Comparison of ENCODE assay signal across 8 cellular contexts in genomic region chr11:62592989-62593421, GRCh38. TPM values are rescaled to one million over a fixed set of nuclear protein-coding genes. Genes with fewer than 3 reads are reported as not detected.
DNase-seq lines count a peak whose midpoint lies in the region; ATAC-seq and TF ChIP-seq lines count a peak whose summit lies in the region.

No MANE protein-coding gene starts in this region.

- peak overlapping the region; percentile 96 to 97 for H3K27ac ChIP-seq in right atrium auricular region

- CTCF ChIA-PET in activated CD8-positive, alpha-beta T cell treated with anti-CD3 and anti-CD28 coated beads, Interleukin-2, amount 10 ng/mL, durations not matched to agents 7 days and 5 days (lab: Charles Lee) = interaction anchor here (0.7 to 4.7 kb wide), 28 partner anchors 8 to 263 kb away, joined by 3 to 51 read pairs (median 7); partner anchors contain the start of genes B3GAT3, C11orf98, CSKMT and EEF1G

- no peak for DNase-seq in activated CD8-positive, alpha-beta T cell treated with anti-CD3 and anti-CD28 coated beads, Interleukin-2, amount 10 ng/mL, durations not matched to agents 7 days and 5 days
- DNase-seq in right atrium auricular region (ENCODE audit: low spot score) = no peak
- no peak for DNase-seq in dermis blood vessel endothelial cell
- DNase-seq in DMS53 treated with DMSO at 0.1 percent for 48 hours (lab: John Stamatoyannopoulos, UW; ENCODE audit: unreplicated experiment) = no peak

- no peaks in the 10 kb centered on the region for H3K9me3 Mint-ChIP-seq in IgD-negative memory B cell
- H3K9me3 Mint-ChIP-seq in activated CD8-positive, alpha-beta T cell treated with anti-CD3 and anti-CD28 coated beads, Interleukin-2, amount 10 ng/mL, durations not matched to agents 7 days and 5 days (ENCODE audit: insufficient read depth) = no peaks in the 10 kb centered on the region
- H3K9me3 Mint-ChIP-seq in stimulated activated memory B cell treated with anti-CD40 and anti-IgM and Interleukin-4, amounts not matched to agents 10 μg/mL and 1 μg/mL and 100 μg/mL, for 72 hours = no peaks in the 10 kb centered on the region

- H3K27me3 ChIP-seq in right atrium auricular region = no peaks in the 10 kb centered on the region

- peak overlapping the region in 3 of 4 donors; percentile 57 to 87 (median 66) for H3K4me3 Mint-ChIP-seq in IgD-negative memory B cell
- peak overlapping the region; percentile 20 for H3K4me3 Mint-ChIP-seq in activated CD8-positive, alpha-beta T cell treated with anti-CD3 and anti-CD28 coated beads, Interleukin-2, amount 10 ng/mL, durations not matched to agents 7 days and 5 days
- no peak overlapping the region for H3K4me3 Mint-ChIP-seq in stimulated activated memory B cell treated with anti-CD40 and anti-IgM and Interleukin-4, amounts not matched to agents 10 μg/mL and 1 μg/mL and 100 μg/mL, for 72 hours

- peak overlapping the region in 2 of 3 donors; percentile 78 to 81 for H3K27ac Mint-ChIP-seq in IgD-negative memory B cell
- H3K27ac Mint-ChIP-seq in activated CD8-positive, alpha-beta T cell treated with anti-CD3 and anti-CD28 coated beads, Interleukin-2, amount 10 ng/mL, durations not matched to agents 7 days and 5 days = peak overlapping the region; percentile 93
- H3K27ac Mint-ChIP-seq in stimulated activated memory B cell treated with anti-CD40 and anti-IgM and Interleukin-4, amounts not matched to agents 10 μg/mL and 1 μg/mL and 100 μg/mL, for 72 hours = peak overlapping the region; percentile 93

- H3K27me3 Mint-ChIP-seq in IgD-negative memory B cell = no peaks in the 10 kb centered on the region
- H3K27me3 Mint-ChIP-seq in activated CD8-positive, alpha-beta T cell treated with anti-CD3 and anti-CD28 coated beads, Interleukin-2, amount 10 ng/mL, durations not matched to agents 7 days and 5 days (ENCODE audit: low read depth) = no peaks in the 10 kb centered on the region
- H3K27me3 Mint-ChIP-seq in stimulated activated memory B cell treated with anti-CD40 and anti-IgM and Interleukin-4, amounts not matched to agents 10 μg/mL and 1 μg/mL and 100 μg/mL, for 72 hours = no peaks in the 10 kb centered on the region

- H3K9me3 ChIP-seq in right atrium auricular region = no peaks in the 10 kb centered on the region

- POLR2A ChIA-PET in activated CD8-positive, alpha-beta T cell treated with anti-CD3 and anti-CD28 coated beads, Interleukin-2, amount 10 ng/mL, durations not matched to agents 7 days and 5 days (lab: Charles Lee) = interaction anchor here (1.0 to 3.5 kb wide), 12 partner anchors 8 to 248 kb away, joined by 3 to 69 read pairs (median 26); partner anchors contain the start of genes B3GAT3, C11orf98, CSKMT and EEF1G

- H3K4me3 ChIP-seq in right atrium auricular region = no peak overlapping the region

- H3K36me3 ChIP-seq in right atrium auricular region = peaks cover 55% of the 10 kb centered on the region

- ATAC-seq in activated CD8-positive, alpha-beta T cell treated with anti-CD3 and anti-CD28 coated beads, Interleukin-2, amount 10 ng/mL, durations not matched to agents 7 days and 5 days = no peak
- ATAC-seq in stimulated activated memory B cell treated with anti-CD40 and anti-IgM and Interleukin-4, amounts not matched to agents 10 μg/mL and 1 μg/mL and 100 μg/mL, for 72 hours = no peak
- ATAC-seq in HG03159 (IDR thresholded peaks at IDR 0.05; ENCODE audit: unreplicated experiment) (no peak), GM21360 (IDR thresholded peaks at IDR 0.05; ENCODE audit: unreplicated experiment) (no peak)

- H3K4me1 ChIP-seq in right atrium auricular region = peaks cover 0 to 24% of the 10 kb centered on the region in 2 donors

- TF ChIP-seq CTCF in right atrium auricular region (IDR thresholded peaks at IDR 0.05) = no peak

- peaks cover 11 to 33% (median 20%) of the 10 kb centered on the region in 3 donors for H3K4me1 Mint-ChIP-seq in IgD-negative memory B cell
- peaks cover 63% of the 10 kb centered on the region for H3K4me1 Mint-ChIP-seq in activated CD8-positive, alpha-beta T cell treated with anti-CD3 and anti-CD28 coated beads, Interleukin-2, amount 10 ng/mL, durations not matched to agents 7 days and 5 days (ENCODE audit: low read depth)
- peaks cover 54% of the 10 kb centered on the region for H3K4me1 Mint-ChIP-seq in stimulated activated memory B cell treated with anti-CD40 and anti-IgM and Interleukin-4, amounts not matched to agents 10 μg/mL and 1 μg/mL and 100 μg/mL, for 72 hours

- peaks cover 2% of the 10 kb centered on the region for H3K36me3 Mint-ChIP-seq in IgD-negative memory B cell
- peaks cover 67% of the 10 kb centered on the region for H3K36me3 Mint-ChIP-seq in activated CD8-positive, alpha-beta T cell treated with anti-CD3 and anti-CD28 coated beads, Interleukin-2, amount 10 ng/mL, durations not matched to agents 7 days and 5 days (ENCODE audit: low read depth)
- H3K36me3 Mint-ChIP-seq in stimulated activated memory B cell treated with anti-CD40 and anti-IgM and Interleukin-4, amounts not matched to agents 10 μg/mL and 1 μg/mL and 100 μg/mL, for 72 hours = peaks cover 51% of the 10 kb centered on the region

RNA-seq across cellular contexts. Expression of gene TUT1, which starts 1.7 kb away (rescaled TPM):
- 19.2 TPM for polyA plus RNA-seq in IgD-negative memory B cell
- total RNA-seq in activated CD8-positive, alpha-beta T cell treated with anti-CD3 and anti-CD28 coated beads, Interleukin-2, amount 10 ng/mL, durations not matched to agents 7 days and 5 days = 10 to 100 TPM; 22.2 to 25.0 TPM
- total RNA-seq in right atrium auricular region (1 to 10 TPM; 5.4 to 5.7 TPM), dermis blood vessel endothelial cell (13.8 and 15.1 TPM in 2 replicates)

RNA-seq across cellular contexts. Expression of gene MTA2, which starts 8.7 kb away (rescaled TPM):
- 32.9 TPM for polyA plus RNA-seq in IgD-negative memory B cell
- 100 to 1,000 TPM; 249 to 273 TPM for total RNA-seq in activated CD8-positive, alpha-beta T cell treated with anti-CD3 and anti-CD28 coated beads, Interleukin-2, amount 10 ng/mL, durations not matched to agents 7 days and 5 days
- total RNA-seq in right atrium auricular region (10 to 100 TPM; 30.0 to 40.5 TPM), dermis blood vessel endothelial cell (190 and 209 TPM in 2 replicates)

RNA-seq across cellular contexts. Expression of gene EEF1G, which starts 19.3 kb away (rescaled TPM):
- polyA plus RNA-seq in IgD-negative memory B cell = 1,657 TPM
- 1,000 to 10,000 TPM; 1,058 to 1,098 TPM for total RNA-seq in activated CD8-positive, alpha-beta T cell treated with anti-CD3 and anti-CD28 coated beads, Interleukin-2, amount 10 ng/mL, durations not matched to agents 7 days and 5 days
- total RNA-seq in right atrium auricular region (1,000 to 10,000 TPM in 1 of 2 donors, 100 to 1,000 TPM in 1; 707 to 1,175 TPM), dermis blood vessel endothelial cell (1,345 and 1,561 TPM in 2 replicates)

RNA-seq across cellular contexts. Expression of gene EML3, which starts 19.6 kb away (rescaled TPM):
- 13.8 TPM for polyA plus RNA-seq in IgD-negative memory B cell
- total RNA-seq in activated CD8-positive, alpha-beta T cell treated with anti-CD3 and anti-CD28 coated beads, Interleukin-2, amount 10 ng/mL, durations not matched to agents 7 days and 5 days = 100 to 1,000 TPM; 120 to 144 TPM
- 10 to 100 TPM; 15.8 to 21.3 TPM for total RNA-seq in right atrium auricular region
- total RNA-seq in dermis blood vessel endothelial cell = 40.2 and 42.1 TPM in 2 replicates

RNA-seq across cellular contexts. Expression of gene ROM1, which starts 20.1 kb away (rescaled TPM):
- polyA plus RNA-seq in IgD-negative memory B cell = 0.19 TPM
- 1 to 10 TPM; 1.3 to 2.0 TPM for total RNA-seq in activated CD8-positive, alpha-beta T cell treated with anti-CD3 and anti-CD28 coated beads, Interleukin-2, amount 10 ng/mL, durations not matched to agents 7 days and 5 days
- total RNA-seq in right atrium auricular region (1 to 10 TPM; 3.2 to 5.3 TPM), dermis blood vessel endothelial cell (5.4 and 5.6 TPM in 2 replicates)
